Comparison of ENCODE assay signal across 21 cellular contexts in genomic region chr1:85587846-85588245, GRCh38. TPM values are rescaled to one million over a fixed set of nuclear protein-coding genes. Genes with fewer than 3 reads are reported as not detected.
"Had no signal": no experiment of that assay in that cellular context is flagged by ENCODE, and none has a peak within 500 bp of the region (broad histone marks: within the 10 kb centered on the region; RNA-seq: fewer than 3 reads in every experiment).

No MANE protein-coding gene starts in this region.

- H3K27ac ChIP-seq: gastrocnemius medialis, heart left ventricle, pancreas, testis, upper lobe of right lung had no signal

- H3K36me3 Mint-ChIP-seq: stimulated activated effector memory CD8-positive, alpha-beta T cell treated with anti-CD3 and anti-CD28 coated beads, Interleukin-12 subunit alpha, Interleukin-12 subunit beta, amount 100 ng/mL, for 72 hours had no signal

- H3K4me3 Mint-ChIP-seq: activated naive CD4-positive, alpha-beta T cell treated with anti-CD3 and anti-CD28 coated beads, Interleukin-2, amount 50 U/mL, for 24 hours; immature natural killer cell; naive thymus-derived CD4-positive, alpha-beta T cell; stimulated activated effector memory CD8-positive, alpha-beta T cell treated with anti-CD3 and anti-CD28 coated beads, Interleukin-12 subunit alpha, Interleukin-12 subunit beta, amount 100 ng/mL, for 72 hours had no signal

- H3K27me3 ChIP-seq: gastrocnemius medialis, heart left ventricle, pancreas, testis, upper lobe of right lung had no signal

- H3K9me3 ChIP-seq: gastrocnemius medialis, pancreas, testis had no signal

- H3K36me3 ChIP-seq: gastrocnemius medialis had no signal

- H3K4me1 ChIP-seq: testis had no signal

- ATAC-seq: gastrocnemius medialis; heart left ventricle; naive thymus-derived CD4-positive, alpha-beta T cell; pancreas; sciatic nerve; stimulated activated effector memory CD8-positive, alpha-beta T cell treated with anti-CD3 and anti-CD28 coated beads, Interleukin-12 subunit alpha, Interleukin-12 subunit beta, amount 100 ng/mL, for 72 hours; upper lobe of right lung had no signal

- DNase-seq: activated CD4-positive, alpha-beta T cell treated with anti-CD3 and anti-CD28 coated beads, Interleukin-2, amount 50 U/mL, for 1 hour; activated CD4-positive, CD25-positive, alpha-beta regulatory T cell treated with anti-CD3 and anti-CD28 coated beads, Interleukin-2, amount 50 U/mL, for 72 hours; activated CD8-positive, alpha-beta memory T cell treated with anti-CD3 and anti-CD28 coated beads for 24 hours; activated CD8-positive, alpha-beta memory T cell treated with anti-CD3 and anti-CD28 coated beads, Interleukin-2, amount 50 U/mL, for 48 hours; activated effector memory CD4-positive, alpha-beta T cell treated with Interleukin-2 at 50 U/mL for 16 hours; activated T-cell treated with anti-CD3 and anti-CD28 coated beads, Interleukin-2, amount 50 U/mL, for 48 hours; cerebellar nuclear complex; cortex of kidney; gastrocnemius medialis; immature natural killer cell; mesendoderm; naive thymus-derived CD4-positive, alpha-beta T cell; pancreas; stimulated activated CD4-positive, alpha-beta T cell treated with anti-CD3 and anti-CD28 coated beads, Interleukin-4, amount 100 ng/mL, for 1 hour; testis; upper lobe of right lung had no signal

- H3K27ac Mint-ChIP-seq: activated naive CD4-positive, alpha-beta T cell treated with anti-CD3 and anti-CD28 coated beads, Interleukin-2, amount 50 U/mL, for 24 hours; immature natural killer cell; naive thymus-derived CD4-positive, alpha-beta T cell; stimulated activated effector memory CD8-positive, alpha-beta T cell treated with anti-CD3 and anti-CD28 coated beads, Interleukin-12 subunit alpha, Interleukin-12 subunit beta, amount 100 ng/mL, for 72 hours had no signal

- H3K4me1 Mint-ChIP-seq: activated naive CD4-positive, alpha-beta T cell treated with anti-CD3 and anti-CD28 coated beads, Interleukin-2, amount 50 U/mL, for 24 hours; immature natural killer cell; naive thymus-derived CD4-positive, alpha-beta T cell; stimulated activated effector memory CD8-positive, alpha-beta T cell treated with anti-CD3 and anti-CD28 coated beads, Interleukin-12 subunit alpha, Interleukin-12 subunit beta, amount 100 ng/mL, for 72 hours had no signal

- H3K4me3 ChIP-seq: gastrocnemius medialis, heart left ventricle, pancreas, smooth muscle cell, testis, upper lobe of right lung had no signal

RNA-seq across cellular contexts. Expression of gene CCN1, which starts 7.3 kb away (rescaled TPM):
- total RNA-seq: naive thymus-derived CD4-positive, alpha-beta T cell had no signal
- polyA plus RNA-seq: immature natural killer cell; naive thymus-derived CD4-positive, alpha-beta T cell had no signal
